1 cellular context compared by ENCODE assay signal in genomic region chr6:36884610-36885009, GRCh38.
A peak's percentile ranks its signal among the peaks of the same experiment; 100 is the strongest.
TF ChIP-seq lines count a peak whose summit lies in the region.

No MANE protein-coding gene starts in this region.

TF ChIP-seq in K562, 482 proteins besides CTCF, POLR2A, EP300 and RAD21 (continued from another document and continues in another):
- TF ChIP-seq GTF3C2 (IDR thresholded peaks at IDR 0.05; ENCODE audit: borderline replicate concordance, extremely low read depth, insufficient read length) (no peak), RREB1 (CRISPR knock-in tag; IDR thresholded peaks at IDR 0.05) (no peak), STAT6 (CRISPR knock-in tag; IDR thresholded peaks at IDR 0.05) (no peak), ZC3H11A (IDR thresholded peaks at IDR 0.05; ENCODE audit: low read depth, low read length) (no peak), RBM25 (IDR thresholded peaks at IDR 0.05; ENCODE audit: low read depth, low read length, severe bottlenecking) (no peak), CREBBP (IDR thresholded peaks at IDR 0.05; ENCODE audit: low read depth, low read length) (no peak), KAT8 (IDR thresholded peaks at IDR 0.05; ENCODE audit: low read depth) (no peak), XRCC4 (IDR thresholded peaks at IDR 0.05; ENCODE audit: extremely low read depth, insufficient read depth, insufficient read length) (no peak), ZNF24 (IDR thresholded peaks at IDR 0.05) (no peak), KLF1 (tag; IDR thresholded peaks at IDR 0.05) (no peak), MTA3 (IDR thresholded peaks at IDR 0.05; ENCODE audit: borderline replicate concordance) (no peak), HDAC8 (tag; IDR thresholded peaks at IDR 0.05) (peak; percentile 95), TFAP4 (CRISPR knock-in tag; IDR thresholded peaks at IDR 0.05; ENCODE audit: borderline replicate concordance) (no peak), IRF9 (tag; IDR thresholded peaks at IDR 0.05) (peak; percentile 94), NR4A1 (CRISPR knock-in tag; IDR thresholded peaks at IDR 0.05) (no peak), NR4A1 (tag; IDR thresholded peaks at IDR 0.05) (peak; percentile 96), ZNF431 (CRISPR knock-in tag; IDR thresholded peaks at IDR 0.05) (no peak), NFIC (IDR thresholded peaks at IDR 0.05) (no peak), SOX6 (IDR thresholded peaks at IDR 0.05) (no peak), TCF7 (IDR thresholded peaks at IDR 0.05; ENCODE audit: borderline replicate concordance) (no peak), KLF16 (IDR thresholded peaks at IDR 0.05) (no peak), CEBPB (tag; IDR thresholded peaks at IDR 0.05) (no peak), ZNF143 (CRISPR knock-in tag; IDR thresholded peaks at IDR 0.05) (no peak), ZNF766 (CRISPR knock-in tag; conservative IDR thresholded peaks at IDR 0.05) (peak; percentile 78; the same call in 1 of the 2 replicates), SNRNP70 (optimal IDR thresholded peaks at IDR 0.05; ENCODE audit: low read depth, low read length) (no peak), HOXB6 (CRISPR knock-in tag; IDR thresholded peaks at IDR 0.05; ENCODE audit: borderline replicate concordance) (no peak), ZNF121 (CRISPR knock-in tag; conservative IDR thresholded peaks at IDR 0.05) (no peak), CHCHD3 (CRISPR knock-in tag; IDR thresholded peaks at IDR 0.05) (no peak), ZBTB12 (CRISPR knock-in tag; IDR thresholded peaks at IDR 0.05) (peak; percentile 52), MEIS2 (IDR thresholded peaks at IDR 0.05; ENCODE audit: partially characterized antibody) (no peak), ETS2 (tag; IDR thresholded peaks at IDR 0.05; ENCODE audit: borderline replicate concordance, poor library complexity, severe bottlenecking) (no peak), ZBTB7A (IDR thresholded peaks at IDR 0.05; ENCODE audit: borderline replicate concordance, control insufficient read depth, low read depth, low read length) (no peak), UBTF (IDR thresholded peaks at IDR 0.05; ENCODE audit: borderline replicate concordance in 1 of 2, low read depth in 2 of 2, low read length in 2 of 2) (no peak), GTF2E2 (tag; IDR thresholded peaks at IDR 0.05) (no peak), MTF1 (CRISPR knock-in tag; IDR thresholded peaks at IDR 0.05; ENCODE audit: borderline replicate concordance) (no peak), ZNF77 (CRISPR knock-in tag; IDR thresholded peaks at IDR 0.05) (no peak), ZKSCAN8 (CRISPR knock-in tag; IDR thresholded peaks at IDR 0.05) (no peak)
- TF ChIP-seq, protein P1, sequence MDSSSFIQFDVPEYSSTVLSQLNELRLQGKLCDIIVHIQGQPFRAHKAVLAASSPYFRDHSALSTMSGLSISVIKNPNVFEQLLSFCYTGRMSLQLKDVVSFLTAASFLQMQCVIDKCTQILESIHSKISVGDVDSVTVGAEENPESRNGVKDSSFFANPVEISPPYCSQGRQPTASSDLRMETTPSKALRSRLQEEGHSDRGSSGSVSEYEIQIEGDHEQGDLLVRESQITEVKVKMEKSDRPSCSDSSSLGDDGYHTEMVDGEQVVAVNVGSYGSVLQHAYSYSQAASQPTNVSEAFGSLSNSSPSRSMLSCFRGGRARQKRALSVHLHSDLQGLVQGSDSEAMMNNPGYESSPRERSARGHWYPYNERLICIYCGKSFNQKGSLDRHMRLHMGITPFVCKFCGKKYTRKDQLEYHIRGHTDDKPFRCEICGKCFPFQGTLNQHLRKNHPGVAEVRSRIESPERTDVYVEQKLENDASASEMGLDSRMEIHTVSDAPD (CRISPR knock-in tag; IDR thresholded peaks at IDR 0.05): peak; percentile 71; the same call in 1 of the 2 replicates
- TF ChIP-seq, protein P2, sequence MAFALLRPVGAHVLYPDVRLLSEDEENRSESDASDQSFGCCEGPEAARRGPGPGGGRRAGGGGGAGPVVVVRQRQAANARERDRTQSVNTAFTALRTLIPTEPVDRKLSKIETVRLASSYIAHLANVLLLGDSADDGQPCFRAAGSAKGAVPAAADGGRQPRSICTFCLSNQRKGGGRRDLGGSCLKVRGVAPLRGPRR (CRISPR knock-in tag; IDR thresholded peaks at IDR 0.05): peak; percentile 42; the same call in 1 of the 2 replicates
